8 cellular contexts compared by ENCODE assay signal in genomic region chr6:110180228-110181008, GRCh38. TPM values are rescaled to one million over a fixed set of nuclear protein-coding genes. Genes with fewer than 3 reads are reported as not detected.
DNase-seq lines count a peak whose midpoint lies in the region; ATAC-seq and TF ChIP-seq lines count a peak whose summit lies in the region.

Gene CDC40 (plus strand): TSS chr6:110180427. CDS start chr6:110180445, 18 bp downstream.

- CTCF ChIA-PET in activated CD8-positive, alpha-beta memory T cell treated with anti-CD3 and anti-CD28 coated beads, Interleukin-2, amount 10 ng/mL, durations not matched to agents 7 days and 5 days (lab: Charles Lee), result interaction anchor here (1.0 to 1.8 kb wide), 6 partner anchors 9 to 209 kb away, joined by 3 to 10 read pairs (median 5); no protein-coding TSS in a partner anchor

- H3K4me3 ChIP-seq in epithelial cell of proximal tubule (ENCODE audit: low read depth, low read length) (peak within 1 kb of the TSS; percentile 91), subcutaneous abdominal adipose tissue (ENCODE audit: low read depth in 1 of 5, low read length in 5 of 5) (peak within 1 kb of the TSS; percentile 84 to 100 (median 99))

- no peak within 1 kb of the TSS for H3K4me3 Mint-ChIP-seq in activated CD8-positive, alpha-beta memory T cell treated with anti-CD3 and anti-CD28 coated beads, Interleukin-2, amount 10 ng/mL, durations not matched to agents 7 days and 5 days
- no peak within 1 kb of the TSS for H3K4me3 Mint-ChIP-seq in natural killer cell treated with Interleukin-12 subunit alpha and Interleukin-12 subunit beta and Interleukin-15 and Interleukin-18, amount 100 ng/mL, for 72 hours

- H3K36me3 Mint-ChIP-seq in activated CD8-positive, alpha-beta memory T cell treated with anti-CD3 and anti-CD28 coated beads, Interleukin-2, amount 10 ng/mL, durations not matched to agents 7 days and 5 days, result peaks cover 1% of the 10 kb centered on the region
- H3K36me3 Mint-ChIP-seq in natural killer cell treated with Interleukin-12 subunit alpha and Interleukin-12 subunit beta and Interleukin-15 and Interleukin-18, amount 100 ng/mL, for 72 hours, result no peaks in the 10 kb centered on the region

- no peaks in the 10 kb centered on the region for H3K27me3 ChIP-seq in subcutaneous abdominal adipose tissue (ENCODE audit: control insufficient read depth in 5 of 5, insufficient read depth in 4 of 5, low read length in 5 of 5)

- peaks cover 3 to 59% (median 45%) of the 10 kb centered on the region in 5 donors for H3K4me1 ChIP-seq in subcutaneous abdominal adipose tissue (ENCODE audit: control insufficient read depth in 5 of 5, insufficient read depth in 5 of 5, low read length in 5 of 5)

- peaks cover 11% of the 10 kb centered on the region for H3K27me3 Mint-ChIP-seq in activated CD8-positive, alpha-beta memory T cell treated with anti-CD3 and anti-CD28 coated beads, Interleukin-2, amount 10 ng/mL, durations not matched to agents 7 days and 5 days
- H3K27me3 Mint-ChIP-seq in natural killer cell treated with Interleukin-12 subunit alpha and Interleukin-12 subunit beta and Interleukin-15 and Interleukin-18, amount 100 ng/mL, for 72 hours, result peaks cover 5 to 18% of the 10 kb centered on the region in 2 donors

- H3K9ac ChIP-seq in subcutaneous abdominal adipose tissue (ENCODE audit: low read length in 5 of 5), result peak within 1 kb of the TSS; percentile 72 to 97 (median 86)

- peak; percentile 40 for ATAC-seq in HG02852 (IDR thresholded peaks at IDR 0.05; ENCODE audit: unreplicated experiment)
- peak; percentile 61 for ATAC-seq in activated CD8-positive, alpha-beta memory T cell treated with anti-CD3 and anti-CD28 coated beads, Interleukin-2, amount 10 ng/mL, durations not matched to agents 7 days and 5 days
- peak; percentile 73 to 78 for ATAC-seq in natural killer cell treated with Interleukin-12 subunit alpha and Interleukin-12 subunit beta and Interleukin-15 and Interleukin-18, amount 100 ng/mL, for 72 hours

- H3K27ac ChIP-seq in subcutaneous abdominal adipose tissue (ENCODE audit: low read depth, low read length), result peak within 1 kb of the TSS; percentile 79

- H3K9me3 Mint-ChIP-seq in activated CD8-positive, alpha-beta memory T cell treated with anti-CD3 and anti-CD28 coated beads, Interleukin-2, amount 10 ng/mL, durations not matched to agents 7 days and 5 days (ENCODE audit: low read depth), result no peaks in the 10 kb centered on the region
- H3K9me3 Mint-ChIP-seq in natural killer cell treated with Interleukin-12 subunit alpha and Interleukin-12 subunit beta and Interleukin-15 and Interleukin-18, amount 100 ng/mL, for 72 hours, result no peaks in the 10 kb centered on the region

- H3K9me3 ChIP-seq in subcutaneous abdominal adipose tissue (ENCODE audit: control insufficient read depth in 5 of 5, low read length in 5 of 5), result no peaks in the 10 kb centered on the region

- no peak for TF ChIP-seq CTCF in epithelial cell of proximal tubule (conservative IDR thresholded peaks at IDR 0.05; ENCODE audit: low read depth, low read length)

- H3K4me1 Mint-ChIP-seq in activated CD8-positive, alpha-beta memory T cell treated with anti-CD3 and anti-CD28 coated beads, Interleukin-2, amount 10 ng/mL, durations not matched to agents 7 days and 5 days, result peaks cover 10% of the 10 kb centered on the region
- peaks cover 4 to 9% of the 10 kb centered on the region in 2 donors for H3K4me1 Mint-ChIP-seq in natural killer cell treated with Interleukin-12 subunit alpha and Interleukin-12 subunit beta and Interleukin-15 and Interleukin-18, amount 100 ng/mL, for 72 hours (ENCODE audit: low read depth in 2 of 2)

- H3K36me3 ChIP-seq in subcutaneous abdominal adipose tissue (ENCODE audit: control insufficient read depth in 5 of 5, insufficient read depth in 5 of 5, low read length in 5 of 5), result no peaks in the 10 kb centered on the region

- no peak within 1 kb of the TSS for H3K27ac Mint-ChIP-seq in activated CD8-positive, alpha-beta memory T cell treated with anti-CD3 and anti-CD28 coated beads, Interleukin-2, amount 10 ng/mL, durations not matched to agents 7 days and 5 days
- no peak within 1 kb of the TSS for H3K27ac Mint-ChIP-seq in natural killer cell treated with Interleukin-12 subunit alpha and Interleukin-12 subunit beta and Interleukin-15 and Interleukin-18, amount 100 ng/mL, for 72 hours

- DNase-seq in NCI-H2029 treated with DMSO at 0.1 percent for 48 hours (lab: John Stamatoyannopoulos, UW) (peak; percentile 54), NCI-H2029 (lab: John Stamatoyannopoulos, UW) (no peak), NCI-H69 (lab: John Stamatoyannopoulos, UW) (peak; percentile 81), epithelial cell of proximal tubule (ENCODE audit: low read depth) (no peak)
- peak; percentile 77 for DNase-seq in activated CD8-positive, alpha-beta memory T cell treated with anti-CD3 and anti-CD28 coated beads, Interleukin-2, amount 10 ng/mL, durations not matched to agents 7 days and 5 days
- peak; percentile 64 for DNase-seq in natural killer cell treated with Interleukin-12 subunit alpha and Interleukin-12 subunit beta and Interleukin-15 and Interleukin-18, amount 100 ng/mL, for 72 hours (ENCODE audit: low spot score)

RNA-seq across cellular contexts. Expression of gene CDC40, which starts in this region (rescaled TPM):
- 10 to 100 TPM; 26.3 to 27.9 TPM for total RNA-seq in activated CD8-positive, alpha-beta memory T cell treated with anti-CD3 and anti-CD28 coated beads, Interleukin-2, amount 10 ng/mL, durations not matched to agents 7 days and 5 days
- 11.3 and 14.1 TPM in 2 replicates for total RNA-seq in epithelial cell of proximal tubule
- total RNA-seq in natural killer cell treated with Interleukin-12 subunit alpha and Interleukin-12 subunit beta and Interleukin-15 and Interleukin-18, amount 100 ng/mL, for 72 hours, result 10 to 100 TPM; 26.0 to 30.6 TPM

Comparison
In these comparisons a context has a peak if more than half of its experiments do, and no peak if none do; other contexts are left out.
1. DNase-seq: peak in NCI-H2029 treated with DMSO at 0.1 percent for 48 hours (single experiment), NCI-H69 (single experiment), activated CD8-positive, alpha-beta memory T cell treated with anti-CD3 and anti-CD28 coated beads, Interleukin-2, amount 10 ng/mL, durations not matched to agents 7 days and 5 days (single experiment) and natural killer cell treated with Interleukin-12 subunit alpha and Interleukin-12 subunit beta and Interleukin-15 and Interleukin-18, amount 100 ng/mL, for 72 hours (single experiment); none in NCI-H2029 (single experiment) and epithelial cell of proximal tubule (single experiment).
2. Peak in every context shown above with its lines, with median percentiles within 50 percentile points of each other: ATAC-seq.